Comparison of ENCODE assay signal across 9 cellular contexts in the genomic region with DNA sequence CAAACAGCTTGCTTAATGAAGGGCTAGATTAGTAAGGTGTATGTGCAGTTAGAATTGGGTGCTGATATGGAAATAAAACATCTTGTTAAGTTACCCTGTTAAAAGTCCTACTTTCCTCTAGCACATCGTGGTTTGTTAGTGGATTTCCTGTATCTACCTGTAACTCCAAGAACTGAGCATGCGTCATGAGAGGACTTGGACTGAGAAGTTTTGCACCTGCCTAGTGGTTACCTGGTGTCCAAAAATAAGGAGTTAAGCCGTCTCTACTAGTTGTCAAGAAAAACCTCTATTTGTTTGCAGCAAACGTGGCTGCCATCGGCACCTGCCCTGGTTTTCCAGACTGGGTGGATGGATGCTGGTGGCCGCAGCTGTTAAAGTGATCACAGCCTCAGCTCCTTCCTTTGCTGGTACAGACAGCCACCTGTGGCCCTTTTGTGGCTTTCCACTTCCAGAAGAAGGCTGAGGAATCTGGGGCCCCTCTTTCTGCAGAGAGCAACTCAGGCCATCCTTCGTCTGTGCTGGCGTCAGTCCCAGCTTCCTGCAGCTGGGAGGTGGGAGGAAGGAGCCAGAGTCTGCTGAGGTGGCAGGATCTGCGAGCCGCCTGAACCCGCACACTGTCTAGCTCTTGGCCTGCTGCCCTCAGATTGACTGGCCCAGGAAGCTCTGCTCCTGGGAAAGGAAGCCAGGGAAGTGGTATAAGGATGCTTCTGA. TPM values are rescaled to one million over a fixed set of nuclear protein-coding genes. Genes with fewer than 3 reads are reported as not detected.
A peak's percentile ranks its signal among the peaks of the same experiment; 100 is the strongest.
DNase-seq lines count a peak whose midpoint lies in the region; ATAC-seq and TF ChIP-seq lines count a peak whose summit lies in the region.
"Had no signal": no experiment of that assay in that cellular context is flagged by ENCODE, and none has a peak within 500 bp of the region (broad histone marks: within the 10 kb centered on the region; RNA-seq: fewer than 3 reads in every experiment).

No MANE protein-coding gene starts in this region.

- H3K4me2 ChIP-seq in smooth muscle cell = no peak overlapping the region

- intact Hi-C loops in heart left ventricle (cut with DNase I) = loop anchor here in 6 of 10 donors (5.0 to 10.0 kb wide), 5 partner anchors 47 to 83 kb away; partner anchors contain the start of gene CABLES1 (in 3 of the 6)
- intact Hi-C loops in activated T-helper 1 cell treated with anti-CD3 and anti-CD28 coated beads, Interleukin-12 subunit alpha, Interleukin-12 subunit beta, Interleukin-2, Interleukin-4 antibody, amounts not matched to agents 30 ng/mL and 10 ng/mL and 1 ng/mL, durations not matched to agents 14 hours and 24 hours and 36 hours (cut with micrococcal nuclease) = no loop called here
- intact Hi-C loops in activated naive CD4-positive, alpha-beta T cell treated with anti-CD3 and anti-CD28 coated beads for 36 hours (cut with micrococcal nuclease) = no loop called here

- H3K79me2 ChIP-seq in smooth muscle cell (ENCODE audit: low read depth) = no peaks in the 10 kb centered on the region

- H3K9me3 Mint-ChIP-seq in HFFc6 = no peaks in the 10 kb centered on the region
- H3K9me3 Mint-ChIP-seq in activated T-helper 1 cell treated with anti-CD3 and anti-CD28 coated beads, Interleukin-12 subunit alpha, Interleukin-12 subunit beta, Interleukin-2, Interleukin-4 antibody, amounts not matched to agents 30 ng/mL and 10 ng/mL and 1 ng/mL, durations not matched to agents 14 hours and 24 hours and 36 hours = no peaks in the 10 kb centered on the region
- no peaks in the 10 kb centered on the region for H3K9me3 Mint-ChIP-seq in activated naive CD4-positive, alpha-beta T cell treated with anti-CD3 and anti-CD28 coated beads for 36 hours
- H3K9me3 Mint-ChIP-seq: activated naive CD4-positive, alpha-beta T cell treated with anti-CD3 and anti-CD28 coated beads, Interleukin-2, amount 50 U/mL, for 24 hours had no signal

- H3K9me3 ChIP-seq in heart left ventricle (no peaks in the 10 kb centered on the region), smooth muscle cell (replicated peaks; ENCODE audit: low read depth) (no peaks in the 10 kb centered on the region), WERI-Rb-1 (ENCODE audit: severe bottlenecking) (no peaks in the 10 kb centered on the region)

- TF ChIP-seq CTCF in HFFc6 (IDR thresholded peaks at IDR 0.05) (no peak), heart left ventricle (IDR thresholded peaks at IDR 0.05) (no peak), smooth muscle cell (IDR thresholded peaks at IDR 0.05; ENCODE audit: borderline replicate concordance, insufficient read depth, poor library complexity, severe bottlenecking) (no peak), WERI-Rb-1 (IDR thresholded peaks at IDR 0.05; ENCODE audit: low read depth, low read length) (no peak)

- H3K4me3 ChIP-seq in heart left ventricle (no peak overlapping the region), smooth muscle cell (no peak overlapping the region), WERI-Rb-1 (ENCODE audit: low read depth, low read length) (no peak overlapping the region)

- peaks cover 3% of the 10 kb centered on the region for H3K27me3 Mint-ChIP-seq in HFFc6 (ENCODE audit: insufficient read depth)
- H3K27me3 Mint-ChIP-seq in activated T-helper 1 cell treated with anti-CD3 and anti-CD28 coated beads, Interleukin-12 subunit alpha, Interleukin-12 subunit beta, Interleukin-2, Interleukin-4 antibody, amounts not matched to agents 30 ng/mL and 10 ng/mL and 1 ng/mL, durations not matched to agents 14 hours and 24 hours and 36 hours (ENCODE audit: insufficient read depth) = peaks cover 2% of the 10 kb centered on the region
- H3K27me3 Mint-ChIP-seq in activated naive CD4-positive, alpha-beta T cell treated with anti-CD3 and anti-CD28 coated beads for 36 hours (ENCODE audit: low read depth) = no peaks in the 10 kb centered on the region

- DNase-seq in HFFc6 (peak; percentile 41), RPMI8226 (peak; percentile 98), heart left ventricle (peak; percentile 78 to 83 (median 81)), smooth muscle cell (lab: John Stamatoyannopoulos, UW; ENCODE audit: unreplicated experiment) (no peak), WERI-Rb-1 (no peak)
- no peak for DNase-seq in activated T-helper 1 cell treated with anti-CD3 and anti-CD28 coated beads, Interleukin-12 subunit alpha, Interleukin-12 subunit beta, Interleukin-2, Interleukin-4 antibody, amounts not matched to agents 30 ng/mL and 10 ng/mL and 1 ng/mL, durations not matched to agents 14 hours and 24 hours and 36 hours (ENCODE audit: low spot score)
- DNase-seq in activated naive CD4-positive, alpha-beta T cell treated with anti-CD3 and anti-CD28 coated beads for 36 hours = no peak

- H3K27ac ChIP-seq in heart left ventricle (peak overlapping the region in 6 of 12 donors; percentile 5 to 49 (median 32)), smooth muscle cell (ENCODE audit: low read depth) (peak overlapping the region; percentile 58), WERI-Rb-1 (no peak overlapping the region)

- peaks cover 5% of the 10 kb centered on the region; the same call in 1 of the 2 replicates for H3K36me3 Mint-ChIP-seq in HFFc6 (ENCODE audit: low read depth)
- H3K36me3 Mint-ChIP-seq in activated T-helper 1 cell treated with anti-CD3 and anti-CD28 coated beads, Interleukin-12 subunit alpha, Interleukin-12 subunit beta, Interleukin-2, Interleukin-4 antibody, amounts not matched to agents 30 ng/mL and 10 ng/mL and 1 ng/mL, durations not matched to agents 14 hours and 24 hours and 36 hours (ENCODE audit: low read depth) = no peaks in the 10 kb centered on the region
- no peaks in the 10 kb centered on the region for H3K36me3 Mint-ChIP-seq in activated naive CD4-positive, alpha-beta T cell treated with anti-CD3 and anti-CD28 coated beads for 36 hours (ENCODE audit: low read depth)
- H3K36me3 Mint-ChIP-seq: activated naive CD4-positive, alpha-beta T cell treated with anti-CD3 and anti-CD28 coated beads, Interleukin-2, amount 50 U/mL, for 24 hours had no signal

- CTCF ChIA-PET in activated naive CD4-positive, alpha-beta T cell treated with anti-CD3 and anti-CD28 coated beads for 36 hours (lab: Charles Lee) = no interaction called here

- H2AFZ ChIP-seq in smooth muscle cell (ENCODE audit: low read depth) = no peak overlapping the region

- H3K27me3 ChIP-seq in heart left ventricle (no peaks in the 10 kb centered on the region), smooth muscle cell (ENCODE audit: low read depth) (no peaks in the 10 kb centered on the region), WERI-Rb-1 (ENCODE audit: insufficient read depth, low read depth, severe bottlenecking) (no peaks in the 10 kb centered on the region)

- peak; percentile 40 to 87 (median 72) for ATAC-seq in heart left ventricle
- no peak for ATAC-seq in GM21528 (IDR thresholded peaks at IDR 0.05; ENCODE audit: low FRiP score, unreplicated experiment)

- H4K20me1 ChIP-seq in smooth muscle cell (ENCODE audit: low read depth) = no peaks in the 10 kb centered on the region

- WGBS in heart left ventricle, 4 donors = 37 to 56% (median 46%) methylated on average over 6 to 11 of the region's 11 CpGs
- 63% methylated on average over 11 of the region's 11 CpGs for WGBS in smooth muscle cell (ENCODE audit: low lambda C conversion rate)

- no peak for TF ChIP-seq POLR2A in heart left ventricle (IDR thresholded peaks at IDR 0.05)

- peaks cover 6% of the 10 kb centered on the region for H3F3A ChIP-seq in smooth muscle cell (ENCODE audit: low read depth)

- H3K9ac ChIP-seq in smooth muscle cell (ENCODE audit: low read depth) = no peak overlapping the region

- peak overlapping the region; percentile 52 for H3K27ac Mint-ChIP-seq in HFFc6
- H3K27ac Mint-ChIP-seq in activated T-helper 1 cell treated with anti-CD3 and anti-CD28 coated beads, Interleukin-12 subunit alpha, Interleukin-12 subunit beta, Interleukin-2, Interleukin-4 antibody, amounts not matched to agents 30 ng/mL and 10 ng/mL and 1 ng/mL, durations not matched to agents 14 hours and 24 hours and 36 hours = no peak overlapping the region
- no peak overlapping the region for H3K27ac Mint-ChIP-seq in activated naive CD4-positive, alpha-beta T cell treated with anti-CD3 and anti-CD28 coated beads for 36 hours
- H3K27ac Mint-ChIP-seq: activated naive CD4-positive, alpha-beta T cell treated with anti-CD3 and anti-CD28 coated beads, Interleukin-2, amount 50 U/mL, for 24 hours had no signal

- peaks cover 0 to 37% (median 12%) of the 10 kb centered on the region in 12 donors for H3K4me1 ChIP-seq in heart left ventricle
- peaks cover 31% of the 10 kb centered on the region for H3K4me1 ChIP-seq in smooth muscle cell (ENCODE audit: low read depth)

- peaks cover 32% of the 10 kb centered on the region for H3K4me1 Mint-ChIP-seq in HFFc6 (ENCODE audit: low read depth)
- peaks cover 21% of the 10 kb centered on the region for H3K4me1 Mint-ChIP-seq in activated T-helper 1 cell treated with anti-CD3 and anti-CD28 coated beads, Interleukin-12 subunit alpha, Interleukin-12 subunit beta, Interleukin-2, Interleukin-4 antibody, amounts not matched to agents 30 ng/mL and 10 ng/mL and 1 ng/mL, durations not matched to agents 14 hours and 24 hours and 36 hours (ENCODE audit: low read depth)
- peaks cover 9% of the 10 kb centered on the region for H3K4me1 Mint-ChIP-seq in activated naive CD4-positive, alpha-beta T cell treated with anti-CD3 and anti-CD28 coated beads for 36 hours (ENCODE audit: low read depth)
- H3K4me1 Mint-ChIP-seq: activated naive CD4-positive, alpha-beta T cell treated with anti-CD3 and anti-CD28 coated beads, Interleukin-2, amount 50 U/mL, for 24 hours had no signal

- H3K36me3 ChIP-seq in heart left ventricle (peaks cover 0 to 3% (median 0%) of the 10 kb centered on the region in 9 donors), smooth muscle cell (ENCODE audit: low read depth) (no peaks in the 10 kb centered on the region), WERI-Rb-1 (no peaks in the 10 kb centered on the region)

- no peak overlapping the region for H3K4me3 Mint-ChIP-seq in HFFc6
- H3K4me3 Mint-ChIP-seq in activated T-helper 1 cell treated with anti-CD3 and anti-CD28 coated beads, Interleukin-12 subunit alpha, Interleukin-12 subunit beta, Interleukin-2, Interleukin-4 antibody, amounts not matched to agents 30 ng/mL and 10 ng/mL and 1 ng/mL, durations not matched to agents 14 hours and 24 hours and 36 hours = no peak overlapping the region
- no peak overlapping the region for H3K4me3 Mint-ChIP-seq in activated naive CD4-positive, alpha-beta T cell treated with anti-CD3 and anti-CD28 coated beads for 36 hours
- H3K4me3 Mint-ChIP-seq: activated naive CD4-positive, alpha-beta T cell treated with anti-CD3 and anti-CD28 coated beads, Interleukin-2, amount 50 U/mL, for 24 hours had no signal

RNA-seq across cellular contexts. Expression of gene CABLES1, which starts 56.8 kb away (rescaled TPM):
- total RNA-seq in HFFc6 (2021; fragmentation: NEBNext Ultra II Directional; extraction: Animal tissue kit (Norgen Biotek cat#: 25700)) = 1 to 10 TPM; 6.2 to 9.3 (median 8.5) TPM
- 1 to 10 TPM in 7 of 9 donors, under 1 TPM in 2; 0.28 to 7.2 (median 2.3) TPM for total RNA-seq in heart left ventricle
- 1 to 10 TPM in 1 of 2 donors, under 1 TPM in 1; 0.88 to 1.5 TPM for polyA plus RNA-seq in heart left ventricle
- total RNA-seq in smooth muscle cell = 1.2 and 2.2 TPM in 2 replicates
- 2.4 and 2.7 TPM in 2 replicates for polyA plus RNA-seq in smooth muscle cell
- 3.1 and 3.2 TPM in 2 replicates for total RNA-seq in activated T-helper 1 cell treated with anti-CD3 and anti-CD28 coated beads, Interleukin-12 subunit alpha, Interleukin-12 subunit beta, Interleukin-2, Interleukin-4 antibody, amounts not matched to agents 30 ng/mL and 10 ng/mL and 1 ng/mL, durations not matched to agents 14 hours and 24 hours and 36 hours
- under 1 TPM; 0.12 to 0.38 TPM for total RNA-seq in activated naive CD4-positive, alpha-beta T cell treated with anti-CD3 and anti-CD28 coated beads for 36 hours

Comparison
In these comparisons a context has a peak if more than half of its experiments do, and no peak if none do; other contexts are left out.
1. DNase-seq: peak in HFFc6 (single experiment), RPMI8226 (single experiment) and heart left ventricle (5 of 5); none in smooth muscle cell (single experiment), activated T-helper 1 cell treated with anti-CD3 and anti-CD28 coated beads, Interleukin-12 subunit alpha, Interleukin-12 subunit beta, Interleukin-2, Interleukin-4 antibody, amounts not matched to agents 30 ng/mL and 10 ng/mL and 1 ng/mL, durations not matched to agents 14 hours and 24 hours and 36 hours (single experiment), activated naive CD4-positive, alpha-beta T cell treated with anti-CD3 and anti-CD28 coated beads for 36 hours (single experiment) and WERI-Rb-1 (single experiment).
2. intact Hi-C loops: an anchor here in heart left ventricle (5.0 to 10.0 kb wide); none called in activated T-helper 1 cell treated with anti-CD3 and anti-CD28 coated beads, Interleukin-12 subunit alpha, Interleukin-12 subunit beta, Interleukin-2, Interleukin-4 antibody, amounts not matched to agents 30 ng/mL and 10 ng/mL and 1 ng/mL, durations not matched to agents 14 hours and 24 hours and 36 hours and activated naive CD4-positive, alpha-beta T cell treated with anti-CD3 and anti-CD28 coated beads for 36 hours.